In genomic region chrX:24577091-24577490, GRCh38 we compare ENCODE assay signal across 22 cellular contexts.
"Had no signal": no experiment of that assay in that cellular context is flagged by ENCODE, and none has a peak within 500 bp of the region (broad histone marks: within the 10 kb centered on the region; RNA-seq: fewer than 3 reads in every experiment).

No MANE protein-coding gene starts in this region.

- H3K36me3 ChIP-seq: gastrocnemius medialis, left lung, prostate gland, sigmoid colon, stomach, tibial nerve, upper lobe of left lung had no signal

- H3K4me3 ChIP-seq: dorsolateral prefrontal cortex, gastrocnemius medialis, left lung, mucosa of descending colon, prostate gland, sigmoid colon, stomach, tibial nerve, upper lobe of left lung had no signal

- H3K9me3 ChIP-seq: gastrocnemius medialis, left lung, mucosa of descending colon, prostate gland, sigmoid colon, stomach, tibial nerve, upper lobe of left lung had no signal

- DNase-seq: dorsolateral prefrontal cortex; effector CD8-positive, alpha-beta T cell; endodermal cell; foreskin fibroblast; gastrocnemius medialis; kidney; left lung; mesenchymal stem cell; mucosa of descending colon; naive B cell; right cardiac atrium; sigmoid colon; stimulated activated CD4-positive, alpha-beta T cell treated with anti-CD3 and anti-CD28 coated beads, Interleukin-2, amount 100 ng/mL, for 24 hours; stimulated activated CD4-positive, alpha-beta T cell treated with anti-CD3 and anti-CD28 coated beads, Interleukin-4, amount 100 ng/mL, for 24 hours; stimulated activated naive CD4-positive, alpha-beta T cell treated with Interleukin-2 at 50 U/mL for 16 hours; stomach; upper lobe of left lung had no signal

- H3K27ac ChIP-seq: epithelial cell of prostate, gastrocnemius medialis, left lung, prostate gland, sigmoid colon, stomach, tibial nerve, upper lobe of left lung had no signal

- H3K27me3 ChIP-seq: gastrocnemius medialis, left lung, sigmoid colon, stomach, tibial nerve, upper lobe of left lung had no signal

- FAIRE-seq: colon, kidney, urothelium cell line had no signal

- H3K4me1 ChIP-seq: gastrocnemius medialis, left lung, prostate gland, sigmoid colon, stomach, tibial nerve, upper lobe of left lung had no signal
